Comparison of ENCODE assay signal across 1 cellular context in the genomic region with DNA sequence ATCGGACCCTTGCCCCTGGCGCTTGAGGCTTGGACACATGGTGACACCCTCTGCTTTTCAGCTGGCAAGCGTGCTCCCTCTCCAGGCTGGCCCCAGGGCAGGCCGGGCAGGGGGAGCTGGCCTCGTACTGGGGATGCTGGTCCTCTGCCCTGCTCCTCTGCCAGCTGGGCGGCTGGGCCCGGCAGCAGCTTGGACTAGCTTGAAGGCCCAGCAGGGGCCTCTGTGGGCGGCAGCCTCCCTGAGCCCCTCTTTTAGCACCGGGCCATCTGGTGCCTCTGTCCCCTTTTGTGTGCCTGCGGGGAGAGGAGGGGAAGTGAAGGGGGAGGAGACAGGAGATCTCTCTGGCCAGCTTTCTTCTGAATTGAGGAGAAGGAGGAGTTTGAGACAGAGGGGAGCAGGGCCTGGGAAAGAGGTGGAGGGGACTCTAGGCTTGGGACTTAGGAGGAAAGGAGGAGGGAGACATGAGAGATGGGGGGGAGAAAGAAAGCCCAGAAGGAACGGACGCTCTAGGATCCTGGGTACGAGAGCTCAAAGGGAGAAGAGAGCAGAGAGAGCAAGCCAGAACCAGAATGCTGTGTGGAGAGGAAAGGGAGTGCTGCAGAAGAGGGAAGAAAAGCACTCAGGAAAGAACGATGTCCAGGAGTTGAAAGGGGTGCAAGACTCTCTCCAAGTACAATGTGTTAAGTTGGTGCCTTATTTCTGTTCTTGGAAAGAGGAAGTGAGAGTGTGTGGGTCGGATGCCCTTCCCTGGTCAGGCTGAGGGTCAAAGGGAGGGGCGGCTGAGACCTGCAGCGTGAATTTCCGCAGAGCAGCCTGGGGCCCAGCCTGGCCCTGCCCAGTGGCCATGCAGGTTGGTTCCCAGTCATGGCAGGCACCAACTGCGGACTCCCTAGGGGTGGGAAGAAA.
A peak's percentile ranks its signal among the peaks of the same experiment; 100 is the strongest.
TF ChIP-seq lines count a peak whose summit lies in the region.

No MANE protein-coding gene starts in this region.

TF ChIP-seq in K562, 482 proteins besides CTCF, POLR2A, EP300 and RAD21 (continued from another document and continues in another):
- TF ChIP-seq ELK1 (CRISPR knock-in tag; IDR thresholded peaks at IDR 0.05) (no peak), CREB3L1 (IDR thresholded peaks at IDR 0.05; ENCODE audit: borderline replicate concordance, low read depth) (no peak), EZH2 (IDR thresholded peaks at IDR 0.05; ENCODE audit: borderline replicate concordance, low read depth, low read length) (no peak), TEAD1 (CRISPR knock-in tag; IDR thresholded peaks at IDR 0.05) (no peak), E2F6 (IDR thresholded peaks at IDR 0.05; ENCODE audit: borderline replicate concordance in 1 of 2, extremely low read depth in 1 of 2, insufficient read depth in 1 of 2, insufficient read length in 1 of 2, low read depth in 1 of 2, low read length in 1 of 2, poor library complexity in 1 of 2, severe bottlenecking in 1 of 2) (peak in 1 of 2 experiments; percentile 17), SMAD4 (CRISPR knock-in tag; conservative IDR thresholded peaks at IDR 0.05) (peak; percentile 54; the same call in 1 of the 2 replicates), CREBBP (IDR thresholded peaks at IDR 0.05; ENCODE audit: low read depth, low read length) (no peak), RFX5 (IDR thresholded peaks at IDR 0.05; ENCODE audit: low read depth, low read length) (no peak), SAP30 (IDR thresholded peaks at IDR 0.05; ENCODE audit: borderline replicate concordance, insufficient read depth, low read depth, low read length, poor library complexity, severe bottlenecking) (no peak), SRSF3 (IDR thresholded peaks at IDR 0.05; ENCODE audit: insufficient read depth, low read length) (no peak), ZBTB12 (CRISPR knock-in tag; IDR thresholded peaks at IDR 0.05) (no peak), CEBPG (CRISPR knock-in tag; IDR thresholded peaks at IDR 0.05) (no peak), CEBPG (tag; conservative IDR thresholded peaks at IDR 0.05 in 1 of 2, IDR thresholded peaks at IDR 0.05 in 1 of 2) (no peak), NEUROD1 (IDR thresholded peaks at IDR 0.05; ENCODE audit: borderline replicate concordance, low read depth, low read length, partially characterized antibody) (no peak), SMARCA5 (IDR thresholded peaks at IDR 0.05) (peak; percentile 67; the same call in 1 of the 2 replicates), ARID3A (IDR thresholded peaks at IDR 0.05; ENCODE audit: borderline replicate concordance, low read depth, low read length) (no peak), POLR2AphosphoS5 (IDR thresholded peaks at IDR 0.05; ENCODE audit: control insufficient read depth, insufficient read depth, low read depth, low read length) (no peak), ZNF124 (CRISPR knock-in tag; IDR thresholded peaks at IDR 0.05) (no peak), NFXL1 (CRISPR knock-in tag; IDR thresholded peaks at IDR 0.05) (no peak), HNRNPLL (IDR thresholded peaks at IDR 0.05; ENCODE audit: low read depth, low read length, poor library complexity, severe bottlenecking) (no peak), FIP1L1 (IDR thresholded peaks at IDR 0.05; ENCODE audit: low read depth, low read length, poor library complexity, severe bottlenecking) (no peak), TSC22D4 (tag; IDR thresholded peaks at IDR 0.05) (no peak), RCOR1 (IDR thresholded peaks at IDR 0.05; ENCODE audit: borderline replicate concordance in 1 of 2, low read depth in 2 of 2, low read length in 2 of 2) (no peak), PRPF4 (IDR thresholded peaks at IDR 0.05; ENCODE audit: insufficient read depth, low read depth, low read length, poor library complexity, severe bottlenecking) (no peak), ZNF274 (IDR thresholded peaks at IDR 0.05; ENCODE audit: borderline replicate concordance, low read depth, low read length) (no peak), ZBTB17 (CRISPR knock-in tag; IDR thresholded peaks at IDR 0.05) (no peak), RHOXF2B (CRISPR knock-in tag; conservative IDR thresholded peaks at IDR 0.05) (no peak), SLC30A9 (CRISPR knock-in tag; IDR thresholded peaks at IDR 0.05) (no peak), SP1 (CRISPR knock-in tag; IDR thresholded peaks at IDR 0.05) (no peak), NFRKB (IDR thresholded peaks at IDR 0.05; ENCODE audit: low read depth) (peak; percentile 68; the same call in 1 of the 2 replicates), BRD4 (IDR thresholded peaks at IDR 0.05) (no peak), NRF1 (conservative IDR thresholded peaks at IDR 0.05 in 1 of 2, IDR thresholded peaks at IDR 0.05 in 1 of 2) (peak in 1 of 2 experiments; percentile 16; a peak in 1 of 4 replicates), YY1 (IDR thresholded peaks at IDR 0.05; ENCODE audit: borderline replicate concordance in 1 of 3, control insufficient read depth in 1 of 3, extremely low read depth in 1 of 3, insufficient read depth in 3 of 3, insufficient read length in 1 of 3, insufficient replicate concordance in 2 of 3, low read depth in 1 of 3, low read length in 2 of 3) (peak in 1 of 3 experiments; percentile 16), ZNF551 (CRISPR knock-in tag; IDR thresholded peaks at IDR 0.05) (no peak), SIN3B (IDR thresholded peaks at IDR 0.05; ENCODE audit: low read depth) (no peak; the same call in 1 of the 2 replicates), SPI1 (IDR thresholded peaks at IDR 0.05; ENCODE audit: borderline replicate concordance, low read depth, low read length) (peak; percentile 100), SMC3 (conservative IDR thresholded peaks at IDR 0.05; ENCODE audit: insufficient read depth, low read depth, low read length) (no peak), DIDO1 (tag; IDR thresholded peaks at IDR 0.05; ENCODE audit: low read depth) (no peak), MCM7 (IDR thresholded peaks at IDR 0.05) (no peak), SETDB1 (IDR thresholded peaks at IDR 0.05; ENCODE audit: low read length) (no peak), ZBTB7A (IDR thresholded peaks at IDR 0.05; ENCODE audit: borderline replicate concordance, control insufficient read depth, low read depth, low read length) (peak; percentile 67; the same call in 1 of the 2 replicates), HDAC8 (tag; IDR thresholded peaks at IDR 0.05) (no peak), MTA2 (IDR thresholded peaks at IDR 0.05; ENCODE audit: low read depth) (peak; percentile 31)
- TF ChIP-seq, protein P1, sequence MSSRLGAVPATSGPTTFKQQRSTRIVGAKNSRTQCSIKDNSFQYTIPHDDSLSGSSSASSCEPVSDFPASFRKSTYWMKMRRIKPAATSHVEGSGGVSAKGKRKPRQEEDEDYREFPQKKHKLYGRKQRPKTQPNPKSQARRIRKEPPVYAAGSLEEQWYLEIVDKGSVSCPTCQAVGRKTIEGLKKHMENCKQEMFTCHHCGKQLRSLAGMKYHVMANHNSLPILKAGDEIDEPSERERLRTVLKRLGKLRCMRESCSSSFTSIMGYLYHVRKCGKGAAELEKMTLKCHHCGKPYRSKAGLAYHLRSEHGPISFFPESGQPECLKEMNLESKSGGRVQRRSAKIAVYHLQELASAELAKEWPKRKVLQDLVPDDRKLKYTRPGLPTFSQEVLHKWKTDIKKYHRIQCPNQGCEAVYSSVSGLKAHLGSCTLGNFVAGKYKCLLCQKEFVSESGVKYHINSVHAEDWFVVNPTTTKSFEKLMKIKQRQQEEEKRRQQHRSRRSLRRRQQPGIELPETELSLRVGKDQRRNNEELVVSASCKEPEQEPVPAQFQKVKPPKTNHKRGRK (tag; IDR thresholded peaks at IDR 0.05), result peak; percentile 31; the same call in 1 of the 2 replicates
- TF ChIP-seq, protein P2, sequence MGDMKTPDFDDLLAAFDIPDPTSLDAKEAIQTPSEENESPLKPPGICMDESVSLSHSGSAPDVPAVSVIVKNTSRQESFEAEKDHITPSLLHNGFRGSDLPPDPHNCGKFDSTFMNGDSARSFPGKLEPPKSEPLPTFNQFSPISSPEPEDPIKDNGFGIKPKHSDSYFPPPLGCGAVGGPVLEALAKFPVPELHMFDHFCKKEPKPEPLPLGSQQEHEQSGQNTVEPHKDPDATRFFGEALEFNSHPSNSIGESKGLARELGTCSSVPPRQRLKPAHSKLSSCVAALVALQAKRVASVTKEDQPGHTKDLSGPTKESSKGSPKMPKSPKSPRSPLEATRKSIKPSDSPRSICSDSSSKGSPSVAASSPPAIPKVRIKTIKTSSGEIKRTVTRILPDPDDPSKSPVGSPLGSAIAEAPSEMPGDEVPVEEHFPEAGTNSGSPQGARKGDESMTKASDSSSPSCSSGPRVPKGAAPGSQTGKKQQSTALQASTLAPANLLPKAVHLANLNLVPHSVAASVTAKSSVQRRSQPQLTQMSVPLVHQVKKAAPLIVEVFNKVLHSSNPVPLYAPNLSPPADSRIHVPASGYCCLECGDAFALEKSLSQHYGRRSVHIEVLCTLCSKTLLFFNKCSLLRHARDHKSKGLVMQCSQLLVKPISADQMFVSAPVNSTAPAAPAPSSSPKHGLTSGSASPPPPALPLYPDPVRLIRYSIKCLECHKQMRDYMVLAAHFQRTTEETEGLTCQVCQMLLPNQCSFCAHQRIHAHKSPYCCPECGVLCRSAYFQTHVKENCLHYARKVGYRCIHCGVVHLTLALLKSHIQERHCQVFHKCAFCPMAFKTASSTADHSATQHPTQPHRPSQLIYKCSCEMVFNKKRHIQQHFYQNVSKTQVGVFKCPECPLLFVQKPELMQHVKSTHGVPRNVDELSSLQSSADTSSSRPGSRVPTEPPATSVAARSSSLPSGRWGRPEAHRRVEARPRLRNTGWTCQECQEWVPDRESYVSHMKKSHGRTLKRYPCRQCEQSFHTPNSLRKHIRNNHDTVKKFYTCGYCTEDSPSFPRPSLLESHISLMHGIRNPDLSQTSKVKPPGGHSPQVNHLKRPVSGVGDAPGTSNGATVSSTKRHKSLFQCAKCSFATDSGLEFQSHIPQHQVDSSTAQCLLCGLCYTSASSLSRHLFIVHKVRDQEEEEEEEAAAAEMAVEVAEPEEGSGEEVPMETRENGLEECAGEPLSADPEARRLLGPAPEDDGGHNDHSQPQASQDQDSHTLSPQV (IDR thresholded peaks at IDR 0.05), result no peak
- TF ChIP-seq, protein P3, sequence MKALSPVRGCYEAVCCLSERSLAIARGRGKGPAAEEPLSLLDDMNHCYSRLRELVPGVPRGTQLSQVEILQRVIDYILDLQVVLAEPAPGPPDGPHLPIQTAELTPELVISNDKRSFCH (CRISPR knock-in tag; IDR thresholded peaks at IDR 0.05), result no peak
- TF ChIP-seq, protein P3 (tag; IDR thresholded peaks at IDR 0.05), result no peak
- TF ChIP-seq, protein P4, sequence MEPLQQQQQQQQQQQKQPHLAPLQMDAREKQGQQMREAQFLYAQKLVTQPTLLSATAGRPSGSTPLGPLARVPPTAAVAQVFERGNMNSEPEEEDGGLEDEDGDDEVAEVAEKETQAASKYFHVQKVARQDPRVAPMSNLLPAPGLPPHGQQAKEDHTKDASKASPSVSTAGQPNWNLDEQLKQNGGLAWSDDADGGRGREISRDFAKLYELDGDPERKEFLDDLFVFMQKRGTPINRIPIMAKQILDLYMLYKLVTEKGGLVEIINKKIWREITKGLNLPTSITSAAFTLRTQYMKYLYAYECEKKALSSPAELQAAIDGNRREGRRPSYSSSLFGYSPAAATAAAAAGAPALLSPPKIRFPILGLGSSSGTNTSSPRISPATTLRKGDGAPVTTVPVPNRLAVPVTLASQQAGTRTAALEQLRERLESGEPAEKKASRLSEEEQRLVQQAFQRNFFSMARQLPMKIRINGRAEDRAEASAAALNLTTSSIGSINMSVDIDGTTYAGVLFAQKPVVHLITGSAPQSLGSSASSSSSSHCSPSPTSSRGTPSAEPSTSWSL (CRISPR knock-in tag; IDR thresholded peaks at IDR 0.05; ENCODE audit: borderline replicate concordance), result no peak
